ENCODE assay signal across 9 cellular contexts in genomic region chr7:74479961-74480829, GRCh38. TPM values are rescaled to one million over a fixed set of nuclear protein-coding genes. Genes with fewer than 3 reads are reported as not detected.
A peak's percentile ranks its signal among the peaks of the same experiment; 100 is the strongest.
DNase-seq lines count a peak whose midpoint lies in the region; TF ChIP-seq lines count a peak whose summit lies in the region.
"Had no signal": no experiment of that assay in that cellular context is flagged by ENCODE, and none has a peak within 500 bp of the region (broad histone marks: within the 10 kb centered on the region; RNA-seq: fewer than 3 reads in every experiment).

No MANE protein-coding gene starts in this region.

- H3K9me3 ChIP-seq in PC-9 (ENCODE audit: insufficient read depth, low read depth) (no peaks in the 10 kb centered on the region), tibial nerve (no peaks in the 10 kb centered on the region)
- H3K9me3 ChIP-seq in effector memory CD4-positive, alpha-beta T cell (ENCODE audit: control insufficient read depth, low read length), result no peaks in the 10 kb centered on the region

- H4K5ac ChIP-seq in mesendoderm (ENCODE audit: low read length), result no peak overlapping the region

- TF ChIP-seq CTCF in PC-9 (conservative IDR thresholded peaks at IDR 0.05) (no peak), tibial nerve (IDR thresholded peaks at IDR 0.05) (no peak), GM20000 (IDR thresholded peaks at IDR 0.05; ENCODE audit: extremely low read depth, missing control alignments) (no peak)

- DNase-seq in EL, result peak; percentile 85
- no peak for DNase-seq in PC-9
- DNase-seq in epithelial cell of prostate (ENCODE audit: low read depth, low spot score), result no peak
- DNase-seq in mesendoderm, result peak; percentile 89
- peak; percentile 50 to 59 for DNase-seq in tibial nerve (ENCODE audit: low spot score in 2 of 2)
- DNase-seq in NOMO-1 treated with dmso at 0.1 percent for 144 hours (lab: John Stamatoyannopoulos, UW; ENCODE audit: unreplicated experiment), result no peak
- no peak for DNase-seq in effector memory CD4-positive, alpha-beta T cell
- no peak for DNase-seq in GM20000 (ENCODE audit: low spot score)

- no CpG with 5 or more reads among the region's 40 CpGs for WGBS in mesendoderm (ENCODE audit: extremely low coverage, insufficient coverage, low lambda C conversion rate)
- WGBS in tibial nerve, 2 donors, result 10 to 16% methylated on average over 19 to 32 of the region's 40 CpGs

- POLR2A ChIA-PET in PC-9 (lab: Charles Lee; ENCODE audit: unreplicated experiment), result no interaction called here

- H2AFZ ChIP-seq in PC-9, result no peak overlapping the region

- no peak overlapping the region for H3K4ac ChIP-seq in mesendoderm (ENCODE audit: low read depth, low read length)

- H2AK5ac ChIP-seq in mesendoderm (ENCODE audit: low read length), result no peak overlapping the region

- H3K79me1 ChIP-seq in mesendoderm (ENCODE audit: low read length), result peaks cover 25% of the 10 kb centered on the region

- H3F3A ChIP-seq in PC-9 (ENCODE audit: insufficient read depth, low read depth), result peaks cover 66% of the 10 kb centered on the region; the same call in 1 of the 2 replicates

- H3K9ac ChIP-seq in mesendoderm (ENCODE audit: low read length), result peak overlapping the region; percentile 56

- no peak overlapping the region for H2BK5ac ChIP-seq in mesendoderm (ENCODE audit: low read length)

- H3K79me2 ChIP-seq in PC-9 (ENCODE audit: low read depth) (peaks cover 30% of the 10 kb centered on the region), mesendoderm (ENCODE audit: control insufficient read depth, insufficient read depth, low read length) (peaks cover 19% of the 10 kb centered on the region)

- no peak overlapping the region for H3K4me3 ChIP-seq in PC-9
- no peak overlapping the region for H3K4me3 ChIP-seq in mesendoderm (ENCODE audit: low read length)
- peak overlapping the region; percentile 35 to 57 (median 42) for H3K4me3 ChIP-seq in tibial nerve
- H3K4me3 ChIP-seq in effector memory CD4-positive, alpha-beta T cell (ENCODE audit: insufficient read depth, low read depth, low read length, poor library complexity, severe bottlenecking), result no peak overlapping the region

- H3K18ac ChIP-seq in mesendoderm (ENCODE audit: low read length), result no peak overlapping the region

- H3K27ac ChIP-seq in PC-9 (peak overlapping the region; percentile 49; the same call in 1 of the 2 replicates), epithelial cell of prostate (peak overlapping the region; percentile 97), mesendoderm (ENCODE audit: low read depth, low read length) (peak overlapping the region; percentile 19), tibial nerve (peak overlapping the region; percentile 92 to 99 (median 94))
- no peak overlapping the region for H3K27ac ChIP-seq in effector memory CD4-positive, alpha-beta T cell (ENCODE audit: insufficient read depth, low read length, poor library complexity, severe bottlenecking)

- H3K27me3 ChIP-seq in PC-9 (ENCODE audit: insufficient read depth, low read depth) (no peaks in the 10 kb centered on the region), mesendoderm (ENCODE audit: insufficient read depth, low read length, poor library complexity) (no peaks in the 10 kb centered on the region), tibial nerve (no peaks in the 10 kb centered on the region)
- H3K27me3 ChIP-seq in effector memory CD4-positive, alpha-beta T cell (replicated peaks; ENCODE audit: control insufficient read depth, insufficient read depth, low read length, poor library complexity, severe bottlenecking), result no peaks in the 10 kb centered on the region

- no TSS peak for BruUV-seq in PC-9 (replicated peaks; lab: Mats Ljungman, UMichigan)

- H3K9me2 ChIP-seq in PC-9 (ENCODE audit: insufficient read depth), result no peaks in the 10 kb centered on the region

- H3K4me2 ChIP-seq in PC-9 (peak overlapping the region; percentile 19; the same call in 1 of the 2 replicates), mesendoderm (ENCODE audit: low read length) (no peak overlapping the region)

- H3K36me3 ChIP-seq in PC-9 (ENCODE audit: low read depth), result no peaks in the 10 kb centered on the region
- no peaks in the 10 kb centered on the region for H3K36me3 ChIP-seq in mesendoderm (ENCODE audit: control insufficient read depth, insufficient read depth, low read length)
- no peaks in the 10 kb centered on the region for H3K36me3 ChIP-seq in tibial nerve
- no peaks in the 10 kb centered on the region for H3K36me3 ChIP-seq in effector memory CD4-positive, alpha-beta T cell (ENCODE audit: control insufficient read depth, insufficient read depth, low read length)

- CTCF ChIA-PET in PC-9 (lab: Charles Lee), result no interaction called here

- intact Hi-C loops in PC-9 (cut with micrococcal nuclease; ENCODE audit: unreplicated experiment), result loop anchor here (5.0 to 10.0 kb wide), 2 partner anchors 65 to 157 kb away; no protein-coding TSS in a partner anchor

- TF ChIP-seq POLR2A in tibial nerve (IDR thresholded peaks at IDR 0.05), result peak; percentile 30 to 51

- peak overlapping the region; percentile 74 for H3K56ac ChIP-seq in mesendoderm (ENCODE audit: low read length)

- H4K8ac ChIP-seq in mesendoderm (ENCODE audit: low read depth, low read length), result no peak overlapping the region

- peaks cover 93% of the 10 kb centered on the region for H3K4me1 ChIP-seq in PC-9 (replicated peaks; ENCODE audit: insufficient read depth)
- H3K4me1 ChIP-seq in mesendoderm (ENCODE audit: control insufficient read depth, low read depth, low read length), result peaks cover 9% of the 10 kb centered on the region
- peaks cover 7 to 78% (median 56%) of the 10 kb centered on the region in 4 donors for H3K4me1 ChIP-seq in tibial nerve
- H3K4me1 ChIP-seq in effector memory CD4-positive, alpha-beta T cell (ENCODE audit: control insufficient read depth, insufficient read depth, low read length, poor library complexity, severe bottlenecking), result no peaks in the 10 kb centered on the region

- peak overlapping the region; percentile 94 for H3K23ac ChIP-seq in mesendoderm (ENCODE audit: low read length)

- H2BK120ac ChIP-seq in mesendoderm (ENCODE audit: low read depth, low read length), result no peak overlapping the region

- H4K20me1 ChIP-seq in PC-9 (ENCODE audit: insufficient read depth), result no peaks in the 10 kb centered on the region

- no peak overlapping the region for H2BK15ac ChIP-seq in mesendoderm (replicated peaks; ENCODE audit: low read depth)

- TF ChIP-seq EP300 in tibial nerve (IDR thresholded peaks at IDR 0.05), result peak; percentile 69 to 70

RNA-seq across cellular contexts. Expression of gene GTF2IRD1, which starts 26.5 kb away (rescaled TPM):
- total RNA-seq in PC-9 (2021) (44.0 and 46.7 TPM in 2 replicates), tibial nerve (10 to 100 TPM; 14.6 to 35.7 (median 17.1) TPM)
- 29.8 TPM for polyA plus RNA-seq in mesendoderm (2013, experiment 1 of 2)
- 29.0 TPM for polyA plus RNA-seq in mesendoderm (2013, experiment 2 of 2)
- polyA plus RNA-seq: IgD-negative memory B cell had no signal

Comparison
In these comparisons a context has a peak if more than half of its experiments do, and no peak if none do; other contexts are left out.
1. DNase-seq: peak in EL (single experiment), mesendoderm (single experiment) and tibial nerve (2 of 2); none in PC-9 (0 of 2), epithelial cell of prostate (single experiment), NOMO-1 treated with dmso at 0.1 percent for 144 hours (single experiment), effector memory CD4-positive, alpha-beta T cell (0 of 3) and GM20000 (single experiment).
2. H3K4me3 ChIP-seq: peak in tibial nerve (4 of 4); none in PC-9 (single experiment), mesendoderm (single experiment) and effector memory CD4-positive, alpha-beta T cell (single experiment).